8 cellular contexts compared by ENCODE assay signal in the genomic region with DNA sequence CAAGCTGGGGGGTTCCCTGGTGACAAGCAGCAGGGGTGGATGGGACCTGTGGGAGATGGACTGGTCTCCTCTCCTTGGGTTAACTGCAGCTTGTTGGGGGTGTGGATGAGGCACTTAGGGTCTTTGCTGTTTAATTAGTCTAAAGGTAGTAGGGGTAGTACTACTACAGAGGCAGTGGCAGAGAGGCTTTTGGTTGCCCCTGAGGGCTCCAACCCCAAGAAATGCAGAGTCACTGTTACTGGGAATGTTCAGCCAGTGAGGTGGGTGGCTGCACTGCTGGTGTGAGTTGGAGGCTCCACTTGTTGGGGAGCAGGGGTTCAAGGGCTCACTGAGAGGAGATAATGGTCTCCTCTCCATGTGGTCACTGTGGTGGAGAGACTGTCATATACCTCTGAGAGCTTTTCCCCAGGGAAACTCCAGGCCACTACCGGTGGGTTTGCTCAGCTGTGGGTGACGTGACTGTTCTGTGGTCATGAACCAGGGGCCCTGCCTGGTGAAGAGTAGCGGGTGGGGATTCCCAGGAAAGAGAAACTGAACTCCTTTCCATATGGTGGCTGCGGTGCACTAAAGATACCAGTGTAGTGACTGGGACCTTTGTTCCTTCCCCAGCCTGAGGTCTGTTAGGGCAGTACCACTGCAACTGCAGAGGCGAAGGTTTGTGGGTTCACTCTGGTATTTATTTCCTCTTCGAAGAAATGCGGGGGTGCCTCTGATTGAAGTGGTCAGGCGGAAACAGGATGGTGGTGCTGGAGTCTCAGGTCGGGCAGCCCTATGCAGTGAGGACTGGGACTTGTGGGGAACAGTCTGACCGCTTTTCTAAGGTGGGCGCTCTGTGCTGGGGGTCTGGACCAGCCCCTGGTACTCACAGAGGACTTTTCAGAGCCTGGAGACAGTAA.
DNase-seq lines count a peak whose midpoint lies in the region; ATAC-seq, FAIRE-seq and TF ChIP-seq lines count a peak whose summit lies in the region.

No MANE protein-coding gene starts in this region.

- CTCF ChIA-PET in activated B cell treated with CpG ODN at 0.5 μM for 24 hours (lab: Charles Lee): no interaction called here
- CTCF ChIA-PET in PC-3 (lab: Charles Lee): no interaction called here

- H3K4me2 ChIP-seq in PC-3 (ENCODE audit: low read length): no peak overlapping the region

- peak overlapping the region; percentile 56 for H3K4me3 Mint-ChIP-seq in activated B cell treated with CpG ODN at 0.5 μM for 24 hours
- peak overlapping the region; percentile 54 to 60 for H3K4me3 Mint-ChIP-seq in stimulated activated naive B cell treated with anti-CD40 and anti-IgM and Interleukin-4, amounts not matched to agents 10 μg/mL and 1 μg/mL and 100 μg/mL, for 72 hours

- no peak overlapping the region for H3K4me3 ChIP-seq in fibroblast of villous mesenchyme (ENCODE audit: low read depth, low read length)
- no peak overlapping the region for H3K4me3 ChIP-seq in PC-3 (ENCODE audit: low read length)

- H3K36me3 Mint-ChIP-seq in activated B cell treated with CpG ODN at 0.5 μM for 24 hours (ENCODE audit: low read depth): no peaks in the 10 kb centered on the region
- H3K36me3 Mint-ChIP-seq in stimulated activated naive B cell treated with anti-CD40 and anti-IgM and Interleukin-4, amounts not matched to agents 10 μg/mL and 1 μg/mL and 100 μg/mL, for 72 hours: peaks cover 14 to 21% of the 10 kb centered on the region in 2 donors

- H3K27ac ChIP-seq in PC-3 (ENCODE audit: low read length): no peak overlapping the region

- H3K9me2 ChIP-seq in PC-3 (replicated peaks; ENCODE audit: low read length): no peaks in the 10 kb centered on the region

- no peak for FAIRE-seq in urothelium cell line (lab: Jason Lieb, UNC)

- peak; percentile 37 for TF ChIP-seq POLR2A in GM18951 (IDR thresholded peaks at IDR 0.05; ENCODE audit: extremely low read depth, insufficient read depth, insufficient read length)

- no peaks in the 10 kb centered on the region for H3K9me3 ChIP-seq in PC-3 (ENCODE audit: low read length)

- no peak overlapping the region for H3K9ac ChIP-seq in PC-3 (ENCODE audit: low read length)

- no peaks in the 10 kb centered on the region for H3K79me2 ChIP-seq in PC-3 (ENCODE audit: low read length)

- in situ Hi-C loops in GM18951 (cut with MboI; ENCODE audit: low sequenced_read_pairs, unreplicated experiment): loop anchor here (5.0 kb wide), 1 partner anchor 90 kb away; no protein-coding TSS in a partner anchor

- H3F3A ChIP-seq in PC-3 (ENCODE audit: low read length, unreplicated experiment): no peaks in the 10 kb centered on the region

- intact Hi-C loops in activated B cell treated with CpG ODN at 0.5 μM for 24 hours (cut with micrococcal nuclease) (loop anchor here (1.0 to 2.0 kb wide), 2 partner anchors 69 to 79 kb away; a partner anchor contains a TSS), PC-3 (cut with micrococcal nuclease) (no loop called here)

- H3K27me3 Mint-ChIP-seq in activated B cell treated with CpG ODN at 0.5 μM for 24 hours: no peaks in the 10 kb centered on the region
- no peaks in the 10 kb centered on the region for H3K27me3 Mint-ChIP-seq in stimulated activated naive B cell treated with anti-CD40 and anti-IgM and Interleukin-4, amounts not matched to agents 10 μg/mL and 1 μg/mL and 100 μg/mL, for 72 hours

- peaks cover 39% of the 10 kb centered on the region for H3K4me1 Mint-ChIP-seq in activated B cell treated with CpG ODN at 0.5 μM for 24 hours
- H3K4me1 Mint-ChIP-seq in stimulated activated naive B cell treated with anti-CD40 and anti-IgM and Interleukin-4, amounts not matched to agents 10 μg/mL and 1 μg/mL and 100 μg/mL, for 72 hours: peaks cover 30 to 56% of the 10 kb centered on the region in 2 donors

- BruUV-seq in PC-3 (replicated peaks; lab: Mats Ljungman, UMichigan): no TSS peak

- DNase-seq in activated B cell treated with CpG ODN at 0.5 μM for 24 hours (peak; percentile 45), fibroblast of villous mesenchyme (ENCODE audit: low read depth) (peak; percentile 14), NCI-H1417 treated with DMSO at 0.1 percent for 48 hours (lab: John Stamatoyannopoulos, UW) (no peak), urothelium cell line (ENCODE audit: low spot score) (no peak), PC-3 (no peak)
- peak; percentile 93 for DNase-seq in stimulated activated naive B cell treated with anti-CD40 and anti-IgM and Interleukin-4, amounts not matched to agents 10 μg/mL and 1 μg/mL and 100 μg/mL, for 72 hours

- TF ChIP-seq CTCF in activated B cell treated with CpG ODN at 0.5 μM for 24 hours (IDR thresholded peaks at IDR 0.05): no peak
- no peak for TF ChIP-seq CTCF in fibroblast of villous mesenchyme (IDR thresholded peaks at IDR 0.05; ENCODE audit: insufficient read depth, low read depth, low read length)
- no peak for TF ChIP-seq CTCF in PC-3 (conservative IDR thresholded peaks at IDR 0.05; ENCODE audit: low read depth, low read length)

- H3K36me3 ChIP-seq in PC-3 (ENCODE audit: low read depth, low read length): no peaks in the 10 kb centered on the region

- H4K20me1 ChIP-seq in PC-3 (ENCODE audit: low read length): no peaks in the 10 kb centered on the region

- H3K4me1 ChIP-seq in PC-3 (ENCODE audit: insufficient read depth, low read length): no peaks in the 10 kb centered on the region

- no peak overlapping the region for H2AFZ ChIP-seq in PC-3 (ENCODE audit: low read length)

- ATAC-seq in HG03095 (IDR thresholded peaks at IDR 0.05; ENCODE audit: unreplicated experiment) (peak; percentile 86), activated B cell treated with CpG ODN at 0.5 μM for 24 hours (ENCODE audit: low read depth) (peak; percentile 88), PC-3 (no peak)
- peak; percentile 95 for ATAC-seq in stimulated activated naive B cell treated with anti-CD40 and anti-IgM and Interleukin-4, amounts not matched to agents 10 μg/mL and 1 μg/mL and 100 μg/mL, for 72 hours (replicated peaks)

- H3K9me3 Mint-ChIP-seq in activated B cell treated with CpG ODN at 0.5 μM for 24 hours: no peaks in the 10 kb centered on the region
- H3K9me3 Mint-ChIP-seq in stimulated activated naive B cell treated with anti-CD40 and anti-IgM and Interleukin-4, amounts not matched to agents 10 μg/mL and 1 μg/mL and 100 μg/mL, for 72 hours: peaks cover 19 to 20% of the 10 kb centered on the region in 2 donors

- peak overlapping the region; percentile 68 for H3K27ac Mint-ChIP-seq in activated B cell treated with CpG ODN at 0.5 μM for 24 hours
- H3K27ac Mint-ChIP-seq in stimulated activated naive B cell treated with anti-CD40 and anti-IgM and Interleukin-4, amounts not matched to agents 10 μg/mL and 1 μg/mL and 100 μg/mL, for 72 hours: peak overlapping the region; percentile 84

- POLR2A ChIA-PET in activated B cell treated with CpG ODN at 0.5 μM for 24 hours (lab: Charles Lee) (interaction anchor here (0.7 to 1.0 kb wide), 2 partner anchors 69 to 547 kb away, joined by 6 to 8 read pairs; a partner anchor contains a TSS), PC-3 (lab: Charles Lee; ENCODE audit: unreplicated experiment) (no interaction called here)

- H3K27me3 ChIP-seq in PC-3 (ENCODE audit: low read length): no peaks in the 10 kb centered on the region

Comparison
In these comparisons a context has a peak if more than half of its experiments do, and no peak if none do; other contexts are left out.
1. DNase-seq: peak in activated B cell treated with CpG ODN at 0.5 μM for 24 hours (single experiment), fibroblast of villous mesenchyme (single experiment) and stimulated activated naive B cell treated with anti-CD40 and anti-IgM and Interleukin-4, amounts not matched to agents 10 μg/mL and 1 μg/mL and 100 μg/mL, for 72 hours (single experiment); none in NCI-H1417 treated with DMSO at 0.1 percent for 48 hours (single experiment), urothelium cell line (single experiment) and PC-3 (single experiment).